8 cellular contexts compared by ENCODE assay signal in the genomic region with DNA sequence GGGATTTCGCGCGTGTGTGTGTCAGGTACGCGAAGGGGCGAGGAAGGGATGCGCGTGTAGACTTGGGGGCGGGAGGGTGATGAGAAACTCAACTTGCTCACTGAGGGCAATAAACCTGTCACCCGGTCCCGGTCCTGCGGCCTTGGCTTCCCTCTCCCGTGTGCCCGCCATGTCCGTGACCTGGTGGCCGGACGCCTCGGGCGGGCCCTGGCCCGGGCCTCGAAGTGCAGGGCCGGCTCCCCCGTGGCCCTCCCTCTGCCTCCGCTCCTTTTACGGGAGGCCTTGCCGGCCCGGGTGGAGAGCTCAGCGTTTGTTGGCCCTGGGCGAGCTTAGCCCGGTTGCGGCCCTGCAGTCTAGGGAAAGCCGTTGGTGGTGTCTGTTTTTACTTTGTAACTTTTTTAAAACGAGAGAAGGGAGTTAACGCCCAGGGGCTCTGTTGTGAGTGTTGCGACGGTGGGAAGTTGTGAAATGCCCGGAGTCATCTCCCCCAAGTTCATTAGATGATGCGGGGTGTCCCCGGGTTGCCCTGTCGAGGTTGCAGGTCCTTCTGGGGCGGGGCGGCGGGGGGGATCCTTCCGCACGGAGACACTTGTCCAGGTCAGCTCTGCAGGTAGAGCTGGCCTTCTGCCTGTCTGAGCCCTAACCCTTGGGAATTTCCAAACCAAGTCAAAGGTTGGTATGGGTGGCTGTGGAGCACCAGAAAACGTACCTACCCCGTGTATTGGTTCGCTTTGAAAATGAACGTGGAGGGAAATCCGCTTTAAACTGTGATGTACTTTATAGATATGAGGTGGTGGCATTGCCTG. TPM values are rescaled to one million over a fixed set of nuclear protein-coding genes. Genes with fewer than 3 reads are reported as not detected.
DNase-seq lines count a peak whose midpoint lies in the region; ATAC-seq and TF ChIP-seq lines count a peak whose summit lies in the region.

No MANE protein-coding gene starts in this region.

- H3K27ac ChIP-seq in RWPE2 (ENCODE audit: poor library complexity, severe bottlenecking) (peak overlapping the region; percentile 71), cardiac muscle cell (peak overlapping the region; percentile 98), parathyroid adenoma (peak overlapping the region; percentile 83)

- no peaks in the 10 kb centered on the region for H3K9me3 ChIP-seq in RWPE2 (ENCODE audit: severe bottlenecking)
- H3K9me3 ChIP-seq in cardiac muscle cell (ENCODE audit: low read depth) = no peaks in the 10 kb centered on the region
- no peaks in the 10 kb centered on the region for H3K9me3 ChIP-seq in parathyroid adenoma (ENCODE audit: control insufficient read depth, low read length)

- ATAC-seq in GM18858 (IDR thresholded peaks at IDR 0.05; ENCODE audit: unreplicated experiment) (peak; percentile 0), HG03135 (IDR thresholded peaks at IDR 0.05; ENCODE audit: unreplicated experiment) (peak; percentile 18), RWPE2 (ENCODE audit: low read depth) (peak; percentile 48)

- peaks cover 19% of the 10 kb centered on the region for H3K36me3 ChIP-seq in RWPE2 (ENCODE audit: low read depth)
- no peaks in the 10 kb centered on the region for H3K36me3 ChIP-seq in cardiac muscle cell
- H3K36me3 ChIP-seq in parathyroid adenoma (ENCODE audit: control insufficient read depth, insufficient read depth, low read length) = no peaks in the 10 kb centered on the region

- H3K27me3 ChIP-seq in RWPE2 (ENCODE audit: insufficient read depth, poor library complexity, severe bottlenecking) (no peaks in the 10 kb centered on the region), cardiac muscle cell (peaks cover 31% of the 10 kb centered on the region), parathyroid adenoma (ENCODE audit: control insufficient read depth, insufficient read depth, low read length) (no peaks in the 10 kb centered on the region)

- H3K4me3 ChIP-seq in RWPE2 (ENCODE audit: severe bottlenecking) (peak overlapping the region; percentile 81), cardiac muscle cell (peak overlapping the region; percentile 90), parathyroid adenoma (ENCODE audit: low read depth, low read length) (peak overlapping the region; percentile 78)

- peaks cover 45% of the 10 kb centered on the region for H3K4me1 Mint-ChIP-seq in activated naive CD8-positive, alpha-beta T cell (ENCODE audit: low read depth)

- H3K9me3 Mint-ChIP-seq in activated naive CD8-positive, alpha-beta T cell (ENCODE audit: low read depth) = no peaks in the 10 kb centered on the region

- peaks cover 23% of the 10 kb centered on the region for H3K79me2 ChIP-seq in parathyroid adenoma

- H3K4me1 ChIP-seq in RWPE2 (ENCODE audit: insufficient read depth, poor library complexity, severe bottlenecking) (peaks cover 26% of the 10 kb centered on the region), cardiac muscle cell (ENCODE audit: low read depth) (peaks cover 9% of the 10 kb centered on the region), parathyroid adenoma (peaks cover 9% of the 10 kb centered on the region)

- TF ChIP-seq CTCF in RWPE2 (IDR thresholded peaks at IDR 0.05; ENCODE audit: poor library complexity, severe bottlenecking) (no peak), cardiac muscle cell (IDR thresholded peaks at IDR 0.05; ENCODE audit: low read depth, low read length) (no peak), parathyroid adenoma (IDR thresholded peaks at IDR 0.05) (no peak)

- peaks cover 4% of the 10 kb centered on the region for H3K36me3 Mint-ChIP-seq in activated naive CD8-positive, alpha-beta T cell

- H3K4me3 Mint-ChIP-seq in activated naive CD8-positive, alpha-beta T cell = peak overlapping the region; percentile 90

- peak overlapping the region; percentile 93 for H3K27ac Mint-ChIP-seq in activated naive CD8-positive, alpha-beta T cell

- H3K9ac ChIP-seq in parathyroid adenoma = peak overlapping the region; percentile 64

- H2AFZ ChIP-seq in parathyroid adenoma = peak overlapping the region; percentile 74

- DNase-seq in A172 (ENCODE audit: low spot score) (peak; percentile 20), RWPE2 (ENCODE audit: low spot score) (no peak), cardiac muscle cell (ENCODE audit: low read depth in 1 of 2, low spot score in 1 of 2) (peak; percentile 56 to 75), DMS153 treated with DMSO at 0.1 percent for 48 hours (lab: John Stamatoyannopoulos, UW; ENCODE audit: unreplicated experiment) (no peak)

- H3K27me3 Mint-ChIP-seq in activated naive CD8-positive, alpha-beta T cell = no peaks in the 10 kb centered on the region

- H3K4me2 ChIP-seq in parathyroid adenoma (ENCODE audit: low read length) = peak overlapping the region; percentile 89

RNA-seq across cellular contexts. Expression of a gene that starts 0.9 kb away (rescaled TPM):
- total RNA-seq in A172 (2014; rRNA removed; shearing (Covaris generic)) = 53.7 and 78.3 TPM in 2 replicates
- 34.1 and 54.2 TPM in 2 replicates for total RNA-seq in cardiac muscle cell
- polyA plus RNA-seq in cardiac muscle cell = 18.9 and 22.1 TPM in 2 replicates

Comparison
In these comparisons a context has a peak if more than half of its experiments do, and no peak if none do; other contexts are left out.
1. DNase-seq: peak in A172 (single experiment) and cardiac muscle cell (2 of 2); none in RWPE2 (single experiment) and DMS153 treated with DMSO at 0.1 percent for 48 hours (single experiment).
2. Peak in every context shown above with its lines, with median percentiles within 50 percentile points of each other: ATAC-seq, H3K27ac ChIP-seq and H3K4me3 ChIP-seq.